ENCODE assay signal across 8 cellular contexts in genomic region chr21:34074283-34075098, GRCh38. TPM values are rescaled to one million over a fixed set of nuclear protein-coding genes. Genes with fewer than 3 reads are reported as not detected.
DNase-seq lines count a peak whose midpoint lies in the region; ATAC-seq, FAIRE-seq and TF ChIP-seq lines count a peak whose summit lies in the region.

No MANE protein-coding gene starts in this region.

- TSS peak; percentile 51 for BruUV-seq in K562 (replicated peaks; lab: Mats Ljungman, UMichigan)
- TSS peak; percentile 59 for BruUV-seq in HepG2 (replicated peaks; lab: Mats Ljungman, UMichigan)

- H3K27me3 ChIP-seq in K562 (ENCODE audit: control insufficient read depth in 2 of 2, insufficient read depth in 2 of 2, low read length in 2 of 2), result no peaks in the 10 kb centered on the region; a peak in 1 of 5 replicates
- no peaks in the 10 kb centered on the region for H3K27me3 ChIP-seq in HepG2 (ENCODE audit: control insufficient read depth in 1 of 2, insufficient read depth in 2 of 2, low read length in 2 of 2)
- H3K27me3 ChIP-seq in thyroid gland, result no peaks in the 10 kb centered on the region

- peaks cover 9 to 37% of the 10 kb centered on the region in 2 experiments; a peak in 4 of 5 replicates for H3K4me1 ChIP-seq in K562 (replicated peaks in 1 of 2; ENCODE audit: control insufficient read depth in 2 of 2, insufficient read depth in 2 of 2, low read length in 2 of 2)
- peaks cover 46% of the 10 kb centered on the region for H3K4me1 ChIP-seq in HepG2 (ENCODE audit: insufficient read depth, low read length)
- H3K4me1 ChIP-seq in thyroid gland, result peaks cover 15 to 23% of the 10 kb centered on the region in 2 donors

- H3K4me3 ChIP-seq in K562, result peak overlapping the region; percentile 65
- H3K4me3 ChIP-seq in HepG2 (replicated peaks in 1 of 3; ENCODE audit: insufficient read depth in 1 of 3, low read depth in 2 of 3, low read length in 3 of 3), result peak overlapping the region; percentile 76 to 84 (median 78)
- peak overlapping the region; percentile 45 to 61 (median 53) for H3K4me3 ChIP-seq in thyroid gland (replicated peaks in 1 of 3)

- peak; percentile 82 for FAIRE-seq in K562 (lab: Jason Lieb, UNC)
- FAIRE-seq in HepG2 (lab: Jason Lieb, UNC), result no peak

- POLR2A ChIA-PET in K562 (lab: Yijun Ruan, JAX) (interaction anchor here (0.6 to 5.3 kb wide), 9 partner anchors 9 to 150 kb away, joined by 3 to 33 read pairs (median 4); no protein-coding TSS in a partner anchor), HepG2 (lab: Yijun Ruan, JAX) (interaction anchor here (0.5 to 1.1 kb wide), 2 partner anchors 108 to 125 kb away, joined by 3 to 4 read pairs; no protein-coding TSS in a partner anchor)

- TF ChIP-seq EP300 in K562 (IDR thresholded peaks at IDR 0.05; ENCODE audit: low read length), result no peak
- TF ChIP-seq EP300 in HepG2 (IDR thresholded peaks at IDR 0.05; ENCODE audit: low read depth in 2 of 2, low read length in 2 of 2), result no peak
- TF ChIP-seq EP300 in HepG2 (CRISPR knock-in tag; IDR thresholded peaks at IDR 0.05; ENCODE audit: borderline replicate concordance), result no peak

- in situ Hi-C loops in K562 (cut with MboI), result no loop called here
- in situ Hi-C loops in HepG2 (cut with HindIII; ENCODE audit: extremely low pct_ligation_motif_present, low pct_unique_long_range_greater_than_20kb), result loop anchor here (5.0 to 10.0 kb wide), 2 partner anchors 130 to 152 kb away; no protein-coding TSS in a partner anchor

- DNase-seq in COR-L47 (lab: John Stamatoyannopoulos, UW) (peak; percentile 3), K562 (ENCODE audit: extremely low read depth in 1 of 4, low spot score in 3 of 4) (peak in 1 of 4 experiments; percentile 49), HepG2 (ENCODE audit: low spot score) (no peak), thyroid gland (peak; percentile 40 to 42), sciatic nerve (ENCODE audit: low spot score) (no peak)
- DNase-seq in stimulated activated CD4-positive, alpha-beta T cell treated with anti-CD3 and anti-CD28 coated beads, Interleukin-15, amount 100 ng/mL, for 24 hours, result no peak

- H3K36me3 ChIP-seq in KOPT-K1 (ENCODE audit: insufficient read depth, low read length) (peaks cover 4% of the 10 kb centered on the region; the same call in 1 of the 2 replicates), K562 (ENCODE audit: control insufficient read depth, insufficient read depth, low read length) (peaks cover 38% of the 10 kb centered on the region), HepG2 (replicated peaks in 1 of 2; ENCODE audit: control insufficient read depth in 1 of 2, insufficient read depth in 2 of 2, low read length in 2 of 2) (no peaks in the 10 kb centered on the region; a peak in 1 of 5 replicates), thyroid gland (no peaks in the 10 kb centered on the region)

- no peaks in the 10 kb centered on the region for H3K9me1 ChIP-seq in K562 (ENCODE audit: control insufficient read depth, insufficient read depth, low read length)

- WGBS in K562 (ENCODE audit: insufficient coverage, low coverage, missing lambda C conversion rate), result 1% methylated on average over 32 of the region's 32 CpGs
- WGBS in HepG2 (ENCODE audit: low lambda C conversion rate), result 27% methylated on average over 32 of the region's 32 CpGs
- 6 to 11% methylated on average over 32 of the region's 32 CpGs for WGBS in thyroid gland, 2 donors

- H3K79me2 ChIP-seq in K562 (ENCODE audit: control insufficient read depth, insufficient read depth, low read length) (peaks cover 54% of the 10 kb centered on the region), HepG2 (ENCODE audit: insufficient read depth, low read length) (peaks cover 19% of the 10 kb centered on the region)

- H3K9me3 ChIP-seq in KOPT-K1 (ENCODE audit: insufficient read depth, low read length, poor library complexity, severe bottlenecking) (no peaks in the 10 kb centered on the region), K562 (replicated peaks; ENCODE audit: control insufficient read depth, insufficient read depth, low read depth, low read length) (no peaks in the 10 kb centered on the region), HepG2 (ENCODE audit: low read length) (no peaks in the 10 kb centered on the region), thyroid gland (no peaks in the 10 kb centered on the region)

- peak overlapping the region; percentile 79 for H3K27ac ChIP-seq in KOPT-K1 (ENCODE audit: low read depth, low read length, poor library complexity, severe bottlenecking)
- H3K27ac ChIP-seq in K562 (ENCODE audit: extremely low read depth, low read depth, low read length), result peak overlapping the region; percentile 74
- no peak overlapping the region for H3K27ac ChIP-seq in HepG2 (ENCODE audit: extremely low read length, insufficient read depth, low read length)
- peak overlapping the region; percentile 86 to 100 (median 89) for H3K27ac ChIP-seq in thyroid gland

- TF ChIP-seq POLR2A in K562 (conservative IDR thresholded peaks at IDR 0.05), result no peak
- TF ChIP-seq POLR2A in HepG2 (IDR thresholded peaks at IDR 0.05; ENCODE audit: insufficient read depth in 1 of 2, low read depth in 2 of 2, low read length in 2 of 2), result no peak
- TF ChIP-seq POLR2A in thyroid gland (IDR thresholded peaks at IDR 0.05), result peak in 1 of 2 donors; percentile 49

- no peak for TF ChIP-seq CTCF in K562 (IDR thresholded peaks at IDR 0.05 in 2 of 3, conservative IDR thresholded peaks at IDR 0.05 in 1 of 3; ENCODE audit: insufficient read depth in 2 of 3, low read depth in 1 of 3, low read length in 3 of 3)
- no peak for TF ChIP-seq CTCF in HepG2 (CRISPR knock-in tag; IDR thresholded peaks at IDR 0.05)
- peak in 1 of 6 experiments; percentile 46 for TF ChIP-seq CTCF in thyroid gland (IDR thresholded peaks at IDR 0.05)

- peak overlapping the region; percentile 3 for H2AFZ ChIP-seq in K562 (ENCODE audit: low read depth, low read length)
- no peak overlapping the region for H2AFZ ChIP-seq in HepG2 (ENCODE audit: low read length)

- H3K9ac ChIP-seq in K562 (ENCODE audit: insufficient read depth in 1 of 2, low read depth in 2 of 2, low read length in 2 of 2) (peak overlapping the region; percentile 77 to 98), HepG2 (ENCODE audit: insufficient read depth, low read depth, low read length) (peak overlapping the region; percentile 64)

- peak overlapping the region; percentile 83 for H3K4me2 ChIP-seq in K562 (ENCODE audit: insufficient read depth, low read length)
- peak overlapping the region; percentile 87 for H3K4me2 ChIP-seq in HepG2 (ENCODE audit: low read depth, low read length)

- TF ChIP-seq RAD21 in K562 (CRISPR knock-in tag; conservative IDR thresholded peaks at IDR 0.05 in 1 of 2, IDR thresholded peaks at IDR 0.05 in 1 of 2) (no peak), HepG2 (CRISPR knock-in tag; IDR thresholded peaks at IDR 0.05) (no peak)

- ATAC-seq in K562 (peak; percentile 31; the same call in 2 of the 3 replicates), HepG2 (no peak), GM18517 (IDR thresholded peaks at IDR 0.05; ENCODE audit: unreplicated experiment) (no peak), sciatic nerve (no peak)

- H4K20me1 ChIP-seq in K562 (replicated peaks; ENCODE audit: control insufficient read depth, insufficient read depth, low read length) (peaks cover 8% of the 10 kb centered on the region; the same call in 1 of the 2 replicates), HepG2 (ENCODE audit: insufficient read depth, low read length) (peaks cover 7% of the 10 kb centered on the region)

- CTCF ChIA-PET in K562 (lab: Yijun Ruan, JAX; ENCODE audit: low intra/inter-chr PET ratio), result no interaction called here
- CTCF ChIA-PET in HepG2 (lab: Yijun Ruan, JAX; ENCODE audit: low intra/inter-chr PET ratio, low total read pairs), result no interaction called here

- intact Hi-C loops in K562 (cut with micrococcal nuclease) (loop anchor here (5.0 to 10.0 kb wide), 3 partner anchors 130 to 273 kb away; no protein-coding TSS in a partner anchor), HepG2 (cut with micrococcal nuclease; ENCODE audit: unreplicated experiment) (loop anchor here (2.0 to 5.0 kb wide), 2 partner anchors 126 to 152 kb away; no protein-coding TSS in a partner anchor), thyroid gland (cut with DNase I) (loop anchor here (10.0 kb wide), 1 partner anchor 160 kb away; the partner anchor contains the start of gene ATP5PO), sciatic nerve (cut with DNase I) (no loop called here)

RNA-seq across cellular contexts. Expression of gene MRPS6, which starts 1.1 kb away (rescaled TPM):
- total RNA-seq in K562 (2011; cell fraction: chromatin; rRNA removed; ENCODE audit: low replicate concordance), result 32.3 and 65.6 TPM in 2 replicates
- total RNA-seq in K562 (2011; cell fraction: nucleolus; rRNA removed), result 16.3 and 20.5 TPM in 2 replicates
- 51.1 and 85.3 TPM in 2 replicates for total RNA-seq in K562 (2011; cell fraction: nucleoplasm; rRNA removed)
- 24.6 and 27.7 TPM in 2 replicates for total RNA-seq in K562 (2014; rRNA removed)
- total RNA-seq in K562 (2014; rRNA removed; fragmentation: Illumina TruSeq; extraction: Trizol), result 32.3 and 41.3 TPM in 2 replicates
- total RNA-seq in K562 (2015; rRNA removed; fragmentation: Illumina TruSeq; extraction: Trizol), result 26.1 and 27.0 TPM in 2 replicates
- 61.6 and 67.6 TPM in 2 replicates for total RNA-seq in K562 (2021)
- 37.8 and 39.8 TPM in 2 replicates for polyA plus RNA-seq in K562 (2011; rRNA removed)
- polyA plus RNA-seq in K562 (2011; cell fraction: cytosol; rRNA removed), result 32.8 and 39.1 TPM in 2 replicates
- polyA plus RNA-seq in K562 (2011; cell fraction: nucleus; rRNA removed), result 51.4 and 65.2 TPM in 2 replicates
- 60.8 and 80.0 TPM in 2 replicates for polyA plus RNA-seq in K562 (2012)
- polyA plus RNA-seq in K562 (2014; fragmentation: Illumina TruSeq; extraction: Trizol), result 68.2 and 72.0 TPM in 2 replicates
- polyA plus RNA-seq in K562 (2014; fragmentation: Nextera tagmentation; extraction: Ambion mirVana), result 10 to 100 TPM; 31.5 to 39.3 TPM
- polyA plus RNA-seq in K562 (2014; rRNA removed), result 51.9 and 55.0 TPM in 2 replicates
- polyA minus RNA-seq in K562 (2011; rRNA and poly(A)+ RNA removed), result 26.4 and 29.9 TPM in 2 replicates
- 15.9 and 17.2 TPM in 2 replicates for polyA minus RNA-seq in K562 (2011; cell fraction: cytosol; rRNA and poly(A)+ RNA removed)
- polyA minus RNA-seq in K562 (2011; cell fraction: nucleus; rRNA and poly(A)+ RNA removed), result 36.5 and 42.4 TPM in 2 replicates
- 26.9 and 35.5 TPM in 2 replicates for total RNA-seq in HepG2 (2016; rRNA removed; fragmentation: Illumina TruSeq; extraction: Trizol)
- total RNA-seq in HepG2 (2016; cell fraction: cytosol; rRNA removed; fragmentation: Illumina TruSeq; extraction: Trizol; ENCODE audit: low read depth), result 17.1 and 18.4 TPM in 2 replicates
- 28.4 and 41.4 TPM in 2 replicates for total RNA-seq in HepG2 (2016; cell fraction: insoluble cytoplasmic fraction; rRNA removed; fragmentation: Illumina TruSeq; extraction: Trizol)
- 25.8 and 27.0 TPM in 2 replicates for total RNA-seq in HepG2 (2016; cell fraction: membrane; rRNA removed; fragmentation: Illumina TruSeq; extraction: Trizol)
- total RNA-seq in HepG2 (2016; cell fraction: nucleus; rRNA removed; fragmentation: Illumina TruSeq; extraction: Trizol), result 20.3 and 20.6 TPM in 2 replicates
- polyA plus RNA-seq in HepG2 (2011; rRNA removed), result 9.8 and 14.2 TPM in 2 replicates
- polyA plus RNA-seq in HepG2 (2011; cell fraction: cytosol; rRNA removed), result 11.1 and 11.6 TPM in 2 replicates
- polyA plus RNA-seq in HepG2 (2011; cell fraction: nucleus; rRNA removed), result 18.4 and 19.2 TPM in 2 replicates
- polyA plus RNA-seq in HepG2 (2012), result 25.9 and 47.2 TPM in 2 replicates
- polyA plus RNA-seq in HepG2 (2016; cell fraction: cytosol; fragmentation: Illumina TruSeq; extraction: Trizol; ENCODE audit: low read depth), result 21.7 and 25.8 TPM in 2 replicates
- polyA plus RNA-seq in HepG2 (2016; cell fraction: insoluble cytoplasmic fraction; fragmentation: Illumina TruSeq; extraction: Trizol; ENCODE audit: low read depth), result 69.3 and 71.8 TPM in 2 replicates
- 29.0 and 33.1 TPM in 2 replicates for polyA plus RNA-seq in HepG2 (2016; cell fraction: membrane; fragmentation: Illumina TruSeq; extraction: Trizol; ENCODE audit: low read depth)
- polyA plus RNA-seq in HepG2 (2016; cell fraction: nucleus; fragmentation: Illumina TruSeq; extraction: Trizol; ENCODE audit: insufficient read depth, low read depth), result 39.3 and 52.2 TPM in 2 replicates
- polyA minus RNA-seq in HepG2 (2011; rRNA and poly(A)+ RNA removed; ENCODE audit: low replicate concordance), result 9.1 and 10.5 TPM in 2 replicates
- polyA minus RNA-seq in HepG2 (2011; cell fraction: cytosol; rRNA and poly(A)+ RNA removed), result 3.3 and 3.4 TPM in 2 replicates
- 21.8 and 24.6 TPM in 2 replicates for polyA minus RNA-seq in HepG2 (2011; cell fraction: nucleus; rRNA and poly(A)+ RNA removed)
- 100 to 1,000 TPM in 1 of 4 donors, 10 to 100 TPM in 3; 64.9 to 104 (median 75.9) TPM for total RNA-seq in thyroid gland
- total RNA-seq in sciatic nerve, result 142 TPM

RNA-seq across cellular contexts. Expression of gene SLC5A3, which starts 1.1 kb away (rescaled TPM):
- total RNA-seq in K562 (2011; cell fraction: chromatin; rRNA removed; ENCODE audit: low replicate concordance), result 44.3 and 119 TPM in 2 replicates
- total RNA-seq in K562 (2011; cell fraction: nucleolus; rRNA removed), result 25.8 and 32.5 TPM in 2 replicates
- 67.2 and 119 TPM in 2 replicates for total RNA-seq in K562 (2011; cell fraction: nucleoplasm; rRNA removed)
- 6.9 and 7.6 TPM in 2 replicates for total RNA-seq in K562 (2014; rRNA removed)
- total RNA-seq in K562 (2014; rRNA removed; fragmentation: Illumina TruSeq; extraction: Trizol), result 16.7 TPM in 2 replicates
- total RNA-seq in K562 (2015; rRNA removed; fragmentation: Illumina TruSeq; extraction: Trizol), result 16.4 and 17.2 TPM in 2 replicates
- total RNA-seq in K562 (2021), result 12.1 and 13.6 TPM in 2 replicates
- polyA plus RNA-seq in K562 (2011; rRNA removed), result 19.4 and 20.6 TPM in 2 replicates
- 3.6 and 12.2 TPM in 2 replicates for polyA plus RNA-seq in K562 (2011; cell fraction: cytosol; rRNA removed)
- 30.2 and 47.9 TPM in 2 replicates for polyA plus RNA-seq in K562 (2011; cell fraction: nucleus; rRNA removed)
- polyA plus RNA-seq in K562 (2012), result 6.1 and 7.8 TPM in 2 replicates
- 6.7 and 9.0 TPM in 2 replicates for polyA plus RNA-seq in K562 (2014; fragmentation: Illumina TruSeq; extraction: Trizol)
- 1 to 10 TPM; 2.9 to 3.4 TPM for polyA plus RNA-seq in K562 (2014; fragmentation: Nextera tagmentation; extraction: Ambion mirVana)
- 5.4 and 7.1 TPM in 2 replicates for polyA plus RNA-seq in K562 (2014; rRNA removed)
- polyA minus RNA-seq in K562 (2011; rRNA and poly(A)+ RNA removed), result 58.5 and 67.8 TPM in 2 replicates
- 23.0 and 26.3 TPM in 2 replicates for polyA minus RNA-seq in K562 (2011; cell fraction: cytosol; rRNA and poly(A)+ RNA removed)
- polyA minus RNA-seq in K562 (2011; cell fraction: nucleus; rRNA and poly(A)+ RNA removed), result 61.1 and 106 TPM in 2 replicates
- 10.1 and 11.2 TPM in 2 replicates for total RNA-seq in HepG2 (2016; rRNA removed; fragmentation: Illumina TruSeq; extraction: Trizol)
- 1.0 and 1.1 TPM in 2 replicates for total RNA-seq in HepG2 (2016; cell fraction: cytosol; rRNA removed; fragmentation: Illumina TruSeq; extraction: Trizol; ENCODE audit: low read depth)
- 9.3 and 10.6 TPM in 2 replicates for total RNA-seq in HepG2 (2016; cell fraction: insoluble cytoplasmic fraction; rRNA removed; fragmentation: Illumina TruSeq; extraction: Trizol)
- 2.4 and 3.4 TPM in 2 replicates for total RNA-seq in HepG2 (2016; cell fraction: membrane; rRNA removed; fragmentation: Illumina TruSeq; extraction: Trizol)
- 32.4 and 34.8 TPM in 2 replicates for total RNA-seq in HepG2 (2016; cell fraction: nucleus; rRNA removed; fragmentation: Illumina TruSeq; extraction: Trizol)
- 4.6 and 5.6 TPM in 2 replicates for polyA plus RNA-seq in HepG2 (2011; rRNA removed)
- polyA plus RNA-seq in HepG2 (2011; cell fraction: cytosol; rRNA removed), result 1.7 and 2.8 TPM in 2 replicates
- 7.9 and 9.1 TPM in 2 replicates for polyA plus RNA-seq in HepG2 (2011; cell fraction: nucleus; rRNA removed)
- 5.9 and 25.5 TPM in 2 replicates for polyA plus RNA-seq in HepG2 (2012)
- 0.19 and 0.23 TPM in 2 replicates for polyA plus RNA-seq in HepG2 (2016; cell fraction: cytosol; fragmentation: Illumina TruSeq; extraction: Trizol; ENCODE audit: low read depth)
- 2.8 and 3.4 TPM in 2 replicates for polyA plus RNA-seq in HepG2 (2016; cell fraction: insoluble cytoplasmic fraction; fragmentation: Illumina TruSeq; extraction: Trizol; ENCODE audit: low read depth)
- polyA plus RNA-seq in HepG2 (2016; cell fraction: membrane; fragmentation: Illumina TruSeq; extraction: Trizol; ENCODE audit: low read depth), result 0.32 and 0.36 TPM in 2 replicates
- 12.9 and 13.1 TPM in 2 replicates for polyA plus RNA-seq in HepG2 (2016; cell fraction: nucleus; fragmentation: Illumina TruSeq; extraction: Trizol; ENCODE audit: insufficient read depth, low read depth)
- polyA minus RNA-seq in HepG2 (2011; rRNA and poly(A)+ RNA removed; ENCODE audit: low replicate concordance), result 12.4 and 18.2 TPM in 2 replicates
- polyA minus RNA-seq in HepG2 (2011; cell fraction: cytosol; rRNA and poly(A)+ RNA removed), result 14.2 and 15.2 TPM in 2 replicates
- polyA minus RNA-seq in HepG2 (2011; cell fraction: nucleus; rRNA and poly(A)+ RNA removed), result 64.2 and 72.4 TPM in 2 replicates
- 100 to 1,000 TPM; 125 to 171 (median 161) TPM for total RNA-seq in thyroid gland
- 67.7 TPM for total RNA-seq in sciatic nerve

Comparison
In these comparisons a context has a peak if more than half of its experiments do, and no peak if none do; other contexts are left out.
1. DNase-seq: peak in COR-L47 (single experiment) and thyroid gland (2 of 2); none in HepG2 (single experiment), sciatic nerve (single experiment) and stimulated activated CD4-positive, alpha-beta T cell treated with anti-CD3 and anti-CD28 coated beads, Interleukin-15, amount 100 ng/mL, for 24 hours (single experiment).
2. Peak in every context shown above with its lines, with median percentiles within 50 percentile points of each other: H3K4me3 ChIP-seq.